In genomic region chr7:129843982-129844840, GRCh38 we compare ENCODE assay signal across 11 cellular contexts.
DNase-seq lines count a peak whose midpoint lies in the region; ATAC-seq and TF ChIP-seq lines count a peak whose summit lies in the region.
"Had no signal": no experiment of that assay in that cellular context is flagged by ENCODE, and none has a peak within 500 bp of the region (broad histone marks: within the 10 kb centered on the region; RNA-seq: fewer than 3 reads in every experiment).

No MANE protein-coding gene starts in this region.

- no peak for TF ChIP-seq CTCF in MM.1S (IDR thresholded peaks at IDR 0.05; ENCODE audit: low read length)

- no peaks in the 10 kb centered on the region for H3K27me3 Mint-ChIP-seq in activated CD4-positive, alpha-beta T cell treated with anti-CD3 and anti-CD28 coated beads, Interleukin-2, amount 10 ng/mL, durations not matched to agents 7 days and 5 days
- no peaks in the 10 kb centered on the region for H3K27me3 Mint-ChIP-seq in activated CD4-positive, alpha-beta memory T cell treated with anti-CD3 and anti-CD28 coated beads for 36 hours
- H3K27me3 Mint-ChIP-seq in naive thymus-derived CD8-positive, alpha-beta T cell, result no peaks in the 10 kb centered on the region

- intact Hi-C loops in activated CD4-positive, alpha-beta memory T cell treated with anti-CD3 and anti-CD28 coated beads for 36 hours (cut with micrococcal nuclease), result loop anchor here (5.0 to 10.0 kb wide), 2 partner anchors 61 to 108 kb away; partner anchors contain the start of gene UBE2H

- H3F3A ChIP-seq in MM.1S (ENCODE audit: insufficient read depth, low read length), result no peaks in the 10 kb centered on the region

- H3K36me3 ChIP-seq in MM.1S (replicated peaks; ENCODE audit: insufficient read depth, low read length), result no peaks in the 10 kb centered on the region

- POLR2A ChIA-PET in activated CD4-positive, alpha-beta T cell treated with anti-CD3 and anti-CD28 coated beads, Interleukin-2, amount 10 ng/mL, durations not matched to agents 7 days and 5 days (lab: Charles Lee), result no interaction called here
- POLR2A ChIA-PET in activated CD4-positive, alpha-beta memory T cell treated with anti-CD3 and anti-CD28 coated beads for 36 hours (lab: Charles Lee), result no interaction called here
- POLR2A ChIA-PET in naive thymus-derived CD8-positive, alpha-beta T cell (lab: Charles Lee), result no interaction called here

- H3K27ac Mint-ChIP-seq in activated CD4-positive, alpha-beta T cell treated with anti-CD3 and anti-CD28 coated beads, Interleukin-2, amount 10 ng/mL, durations not matched to agents 7 days and 5 days, result peak overlapping the region; percentile 10
- H3K27ac Mint-ChIP-seq in activated CD4-positive, alpha-beta memory T cell treated with anti-CD3 and anti-CD28 coated beads for 36 hours, result peak overlapping the region; percentile 24
- peak overlapping the region in 6 of 10 donors; percentile 9 to 81 (median 41) for H3K27ac Mint-ChIP-seq in naive thymus-derived CD8-positive, alpha-beta T cell

- H3K36me3 Mint-ChIP-seq in activated CD4-positive, alpha-beta T cell treated with anti-CD3 and anti-CD28 coated beads, Interleukin-2, amount 10 ng/mL, durations not matched to agents 7 days and 5 days (ENCODE audit: low read depth), result peaks cover 7% of the 10 kb centered on the region
- no peaks in the 10 kb centered on the region for H3K36me3 Mint-ChIP-seq in activated CD4-positive, alpha-beta memory T cell treated with anti-CD3 and anti-CD28 coated beads for 36 hours
- H3K36me3 Mint-ChIP-seq in naive thymus-derived CD8-positive, alpha-beta T cell, result peaks cover 0 to 14% (median 0%) of the 10 kb centered on the region in 3 donors

- H3K79me2 ChIP-seq in MM.1S (ENCODE audit: low read length), result peaks cover 84% of the 10 kb centered on the region

- H3K4me3 ChIP-seq in MM.1S (ENCODE audit: low read length), result no peak overlapping the region

- in situ Hi-C loops in ACHN (cut with HindIII; ENCODE audit: low pct_ligation_motif_present, low pct_unique_long_range_greater_than_20kb, low sequenced_read_pairs), result no loop called here

- H3K9ac ChIP-seq in MM.1S (ENCODE audit: low read length), result no peak overlapping the region

- H4K20me1 ChIP-seq in MM.1S (ENCODE audit: insufficient read depth, low read length), result no peaks in the 10 kb centered on the region; the same call in 1 of the 2 replicates

- no peaks in the 10 kb centered on the region for H3K9me2 ChIP-seq in MM.1S (replicated peaks; ENCODE audit: insufficient read depth, low read length)

- no peak overlapping the region for H2AFZ ChIP-seq in MM.1S (ENCODE audit: low read length)

- no peak overlapping the region for H3K4me2 ChIP-seq in MM.1S (ENCODE audit: low read depth, low read length)

- no peak for DNase-seq in activated CD4-positive, alpha-beta T cell treated with anti-CD3 and anti-CD28 coated beads, Interleukin-2, amount 10 ng/mL, durations not matched to agents 7 days and 5 days
- DNase-seq in activated CD4-positive, alpha-beta T cell treated with anti-CD3 and anti-CD28 coated beads for 1 hour, result no peak
- DNase-seq in KG1 (lab: John Stamatoyannopoulos, UW) (peak; percentile 4), NCI-H345 (lab: John Stamatoyannopoulos, UW) (no peak), ACHN (no peak), MM.1S (no peak)
- DNase-seq in activated CD4-positive, alpha-beta memory T cell treated with anti-CD3 and anti-CD28 coated beads for 36 hours, result peak; percentile 57
- DNase-seq in naive thymus-derived CD8-positive, alpha-beta T cell, result no peak
- DNase-seq: activated CD4-positive, alpha-beta T cell treated with anti-CD3 and anti-CD28 coated beads, Interleukin-2, amount 50 U/mL, for 4 hours; foreskin fibroblast; stimulated activated CD4-positive, alpha-beta T cell treated with anti-CD3 and anti-CD28 coated beads, Interleukin-12 subunit alpha, Interleukin-12 subunit beta, amount 100 ng/mL, for 4 hours had no signal

- no peak for ATAC-seq in naive thymus-derived CD8-positive, alpha-beta T cell

- no peaks in the 10 kb centered on the region for H3K9me3 ChIP-seq in MM.1S (replicated peaks; ENCODE audit: insufficient read depth, low read length)

- no peak overlapping the region for H3K4me3 Mint-ChIP-seq in activated CD4-positive, alpha-beta T cell treated with anti-CD3 and anti-CD28 coated beads, Interleukin-2, amount 10 ng/mL, durations not matched to agents 7 days and 5 days
- H3K4me3 Mint-ChIP-seq in activated CD4-positive, alpha-beta memory T cell treated with anti-CD3 and anti-CD28 coated beads for 36 hours, result no peak overlapping the region
- H3K4me3 Mint-ChIP-seq in naive thymus-derived CD8-positive, alpha-beta T cell, result peak overlapping the region in 4 of 10 donors; percentile 2 to 19 (median 13)

- no peaks in the 10 kb centered on the region for H3K27me3 ChIP-seq in MM.1S (replicated peaks; ENCODE audit: insufficient read depth, low read length)

- no peaks in the 10 kb centered on the region for H3K4me1 ChIP-seq in MM.1S (ENCODE audit: low read length)

- no peak overlapping the region for H3K27ac ChIP-seq in MM.1S (ENCODE audit: low read length)

- H3K4me1 Mint-ChIP-seq in activated CD4-positive, alpha-beta T cell treated with anti-CD3 and anti-CD28 coated beads, Interleukin-2, amount 10 ng/mL, durations not matched to agents 7 days and 5 days, result peaks cover 49% of the 10 kb centered on the region
- peaks cover 50% of the 10 kb centered on the region for H3K4me1 Mint-ChIP-seq in activated CD4-positive, alpha-beta memory T cell treated with anti-CD3 and anti-CD28 coated beads for 36 hours (ENCODE audit: low read depth)
- H3K4me1 Mint-ChIP-seq in naive thymus-derived CD8-positive, alpha-beta T cell, result peaks cover 27 to 76% (median 66%) of the 10 kb centered on the region in 4 donors

- no peaks in the 10 kb centered on the region for H3K9me3 Mint-ChIP-seq in activated CD4-positive, alpha-beta T cell treated with anti-CD3 and anti-CD28 coated beads, Interleukin-2, amount 10 ng/mL, durations not matched to agents 7 days and 5 days
- H3K9me3 Mint-ChIP-seq in activated CD4-positive, alpha-beta memory T cell treated with anti-CD3 and anti-CD28 coated beads for 36 hours, result no peaks in the 10 kb centered on the region
- H3K9me3 Mint-ChIP-seq in naive thymus-derived CD8-positive, alpha-beta T cell, result no peaks in the 10 kb centered on the region

- CTCF ChIA-PET in activated CD4-positive, alpha-beta T cell treated with anti-CD3 and anti-CD28 coated beads, Interleukin-2, amount 10 ng/mL, durations not matched to agents 7 days and 5 days (lab: Charles Lee), result interaction anchor here (0.6 to 1.8 kb wide), 5 partner anchors 14 to 228 kb away, joined by 3 to 6 read pairs (median 3); no protein-coding TSS in a partner anchor
- CTCF ChIA-PET in activated CD4-positive, alpha-beta memory T cell treated with anti-CD3 and anti-CD28 coated beads for 36 hours (lab: Charles Lee), result interaction anchor here (0.6 to 1.3 kb wide), 4 partner anchors 10 to 246 kb away, joined by 3 to 5 read pairs (median 3); no protein-coding TSS in a partner anchor

Comparison
In these comparisons a context has a peak if more than half of its experiments do, and no peak if none do; other contexts are left out.
1. DNase-seq: peak in KG1 (single experiment) and activated CD4-positive, alpha-beta memory T cell treated with anti-CD3 and anti-CD28 coated beads for 36 hours (single experiment); none in activated CD4-positive, alpha-beta T cell treated with anti-CD3 and anti-CD28 coated beads, Interleukin-2, amount 10 ng/mL, durations not matched to agents 7 days and 5 days (single experiment), activated CD4-positive, alpha-beta T cell treated with anti-CD3 and anti-CD28 coated beads for 1 hour (single experiment), naive thymus-derived CD8-positive, alpha-beta T cell (0 of 10), NCI-H345 (single experiment), ACHN (single experiment) and MM.1S (single experiment).
2. Peak in every context shown above with its lines, with median percentiles within 50 percentile points of each other: H3K27ac Mint-ChIP-seq.